1 cellular context compared by ENCODE assay signal in genomic region chr17:41490620-41491019, GRCh38.
TF ChIP-seq lines count a peak whose summit lies in the region.

No MANE protein-coding gene starts in this region.

TF ChIP-seq in K562, 482 proteins besides CTCF, POLR2A, EP300 and RAD21:
- no peak for TF ChIP-seq ZNF407 (IDR thresholded peaks at IDR 0.05; ENCODE audit: low read depth)
- TF ChIP-seq NFIC (IDR thresholded peaks at IDR 0.05) = no peak
- TF ChIP-seq E2F5 (CRISPR knock-in tag; IDR thresholded peaks at IDR 0.05) = no peak
- no peak for TF ChIP-seq GTF2F1 (IDR thresholded peaks at IDR 0.05; ENCODE audit: low read depth, low read length)
- no peak for TF ChIP-seq THRB (CRISPR knock-in tag; conservative IDR thresholded peaks at IDR 0.05)
- TF ChIP-seq ZBTB5 (IDR thresholded peaks at IDR 0.05) = no peak
- TF ChIP-seq ZNF134 (CRISPR knock-in tag; conservative IDR thresholded peaks at IDR 0.05) = no peak
- TF ChIP-seq IRF1 (CRISPR knock-in tag; IDR thresholded peaks at IDR 0.05; ENCODE audit: borderline replicate concordance) = no peak
- TF ChIP-seq HMBOX1 (IDR thresholded peaks at IDR 0.05) = peak; percentile 90
- no peak for TF ChIP-seq CTCFL (IDR thresholded peaks at IDR 0.05; ENCODE audit: borderline replicate concordance, insufficient read depth, low read depth, low read length, poor library complexity, severe bottlenecking)
- 0 out of 2 replicates have a peak, but pooled peaks have one; percentile 4 for TF ChIP-seq CBFA2T3 (IDR thresholded peaks at IDR 0.05)
